Comparison of ENCODE assay signal across 9 cellular contexts in genomic region chr14:65255029-65255545, GRCh38.
DNase-seq lines count a peak whose midpoint lies in the region; ATAC-seq and TF ChIP-seq lines count a peak whose summit lies in the region.
"Had no signal": no experiment of that assay in that cellular context is flagged by ENCODE, and none has a peak within 500 bp of the region (broad histone marks: within the 10 kb centered on the region; RNA-seq: fewer than 3 reads in every experiment).

No MANE protein-coding gene starts in this region.

- no peak for TF ChIP-seq CTCF in C4-2B (conservative IDR thresholded peaks at IDR 0.05)
- TF ChIP-seq CTCF in brain microvascular endothelial cell (IDR thresholded peaks at IDR 0.05; ENCODE audit: low read depth, low read length, missing control alignments), result no peak
- no peak for TF ChIP-seq CTCF in glutamatergic neuron (IDR thresholded peaks at IDR 0.05; ENCODE audit: partially characterized antibody, unreplicated experiment)

- peaks cover 7% of the 10 kb centered on the region for H3K36me3 Mint-ChIP-seq in glutamatergic neuron (ENCODE audit: unreplicated experiment)

- H3K27ac Mint-ChIP-seq in glutamatergic neuron (ENCODE audit: unreplicated experiment), result no peak overlapping the region

- no peaks in the 10 kb centered on the region for H3K27me3 ChIP-seq in HUES64 (ENCODE audit: insufficient read depth, low read length)
- no peaks in the 10 kb centered on the region for H3K27me3 ChIP-seq in brain microvascular endothelial cell (replicated peaks)

- H3K4me1 ChIP-seq in HUES64 (ENCODE audit: insufficient read depth, low read length), result peaks cover 17% of the 10 kb centered on the region; the same call in 1 of the 2 replicates
- H3K4me1 ChIP-seq in mesodermal cell (ENCODE audit: control insufficient read depth, insufficient read depth, low read length, poor library complexity, severe bottlenecking), result peaks cover 34% of the 10 kb centered on the region

- H3K9me3 ChIP-seq in HUES64 (ENCODE audit: insufficient read depth, low read depth, low read length) (peaks cover 4% of the 10 kb centered on the region; the same call in 1 of the 2 replicates), mesodermal cell (ENCODE audit: control insufficient read depth, low read length) (peaks cover 18% of the 10 kb centered on the region)

- peaks cover 5% of the 10 kb centered on the region for H3K27me3 Mint-ChIP-seq in glutamatergic neuron (ENCODE audit: unreplicated experiment)

- intact Hi-C loops in sciatic nerve (cut with DNase I), result no loop called here

- H3K27ac ChIP-seq in C4-2B, result peak overlapping the region; percentile 55
- H3K27ac ChIP-seq in HUES64 (ENCODE audit: low read depth, low read length), result peak overlapping the region; percentile 52; the same call in 1 of the 2 replicates
- peak overlapping the region; percentile 2 for H3K27ac ChIP-seq in brain microvascular endothelial cell
- peak overlapping the region; percentile 66 for H3K27ac ChIP-seq in mesodermal cell (ENCODE audit: low read depth, low read length, severe bottlenecking)

- H3K4me3 Mint-ChIP-seq in glutamatergic neuron (ENCODE audit: unreplicated experiment), result no peak overlapping the region

- peaks cover 5% of the 10 kb centered on the region for H3K9me3 Mint-ChIP-seq in glutamatergic neuron (ENCODE audit: unreplicated experiment)

- H3K36me3 ChIP-seq in HUES64 (ENCODE audit: insufficient read depth, low read length) (no peaks in the 10 kb centered on the region), brain microvascular endothelial cell (replicated peaks) (no peaks in the 10 kb centered on the region), mesodermal cell (ENCODE audit: control insufficient read depth, insufficient read depth, low read length) (no peaks in the 10 kb centered on the region)

- H3K4me1 Mint-ChIP-seq in glutamatergic neuron (ENCODE audit: low read depth, unreplicated experiment), result peaks cover 5% of the 10 kb centered on the region

- ATAC-seq in GM19351 (IDR thresholded peaks at IDR 0.05; ENCODE audit: unreplicated experiment) (no peak), sciatic nerve (no peak)

- WGBS in HUES64, result 61% methylated on average over 5 of the region's 5 CpGs
- 21 to 56% methylated on average over 2 of the region's 5 CpGs for WGBS in mesodermal cell (ENCODE audit: insufficient coverage in 2 of 2), 2 experiments

- H3K4me3 ChIP-seq in HUES64 (ENCODE audit: low read length) (peak overlapping the region; percentile 24; the same call in 1 of the 2 replicates), brain microvascular endothelial cell (ENCODE audit: low read depth, low read length) (no peak overlapping the region), mesodermal cell (ENCODE audit: extremely low read depth, insufficient read depth, low read length, poor library complexity, severe bottlenecking) (no peak overlapping the region)

- in situ Hi-C loops in brain microvascular endothelial cell (cut with HindIII; ENCODE audit: low pct_ligation_motif_present, low sequenced_read_pairs), result no loop called here

- peak; percentile 45 for DNase-seq in brain microvascular endothelial cell
- no peak for DNase-seq in glutamatergic neuron
- no peak for DNase-seq in NCI-H2196 (lab: John Stamatoyannopoulos, UW; ENCODE audit: unreplicated experiment)
- no peak for DNase-seq in sciatic nerve (ENCODE audit: low spot score)
- DNase-seq: OCI-M1 had no signal

- H3K9ac ChIP-seq in HUES64 (ENCODE audit: low read depth, low read length), result peak overlapping the region; percentile 5; the same call in 1 of the 2 replicates

Comparison
In these comparisons a context has a peak if more than half of its experiments do, and no peak if none do; other contexts are left out.
1. H3K27ac ChIP-seq: peak in every context shown above with its lines; median percentile 66 in mesodermal cell; 55 in C4-2B; 52 in HUES64; 2 in brain microvascular endothelial cell.